Comparison of ENCODE assay signal across 22 cellular contexts in genomic region chr4:73916172-73916925, GRCh38. TPM values are rescaled to one million over a fixed set of nuclear protein-coding genes. Genes with fewer than 3 reads are reported as not detected.
"Had no signal": no experiment of that assay in that cellular context is flagged by ENCODE, and none has a peak within 500 bp of the region (broad histone marks: within the 10 kb centered on the region; RNA-seq: fewer than 3 reads in every experiment).

No MANE protein-coding gene starts in this region.

- H3K27me3 ChIP-seq: brain microvascular endothelial cell, colonic mucosa, spleen, upper lobe of right lung had no signal

- H3K9me3 Mint-ChIP-seq: activated CD4-positive, alpha-beta memory T cell treated with anti-CD3 and anti-CD28 coated beads, Interleukin-2, amount 10 ng/mL, durations not matched to agents 7 days and 5 days; activated naive CD8-positive, alpha-beta T cell treated with anti-CD3 and anti-CD28 coated beads for 36 hours; endodermal cell had no signal

- H3K36me3 Mint-ChIP-seq: activated CD8-positive, alpha-beta memory T cell treated with anti-CD3 and anti-CD28 coated beads, Interleukin-2, amount 10 ng/mL, durations not matched to agents 7 days and 5 days; activated naive CD8-positive, alpha-beta T cell treated with anti-CD3 and anti-CD28 coated beads for 36 hours; naive thymus-derived CD8-positive, alpha-beta T cell had no signal

- H3K27ac Mint-ChIP-seq: activated CD4-positive, alpha-beta memory T cell treated with anti-CD3 and anti-CD28 coated beads, Interleukin-2, amount 10 ng/mL, durations not matched to agents 7 days and 5 days; activated CD8-positive, alpha-beta memory T cell treated with anti-CD3 and anti-CD28 coated beads, Interleukin-2, amount 10 ng/mL, durations not matched to agents 7 days and 5 days; activated naive CD8-positive, alpha-beta T cell treated with anti-CD3 and anti-CD28 coated beads for 36 hours; endodermal cell; naive thymus-derived CD8-positive, alpha-beta T cell had no signal

- DNase-seq: activated CD4-positive, alpha-beta memory T cell treated with anti-CD3 and anti-CD28 coated beads, Interleukin-2, amount 10 ng/mL, durations not matched to agents 7 days and 5 days; activated CD4-positive, alpha-beta T cell treated with anti-CD3 and anti-CD28 coated beads for 48 hours; activated CD4-positive, CD25-positive, alpha-beta regulatory T cell; activated CD8-positive, alpha-beta memory T cell treated with anti-CD3 and anti-CD28 coated beads, Interleukin-2, amount 10 ng/mL, durations not matched to agents 7 days and 5 days; activated naive CD4-positive, alpha-beta T cell; activated naive CD8-positive, alpha-beta T cell treated with anti-CD3 and anti-CD28 coated beads for 36 hours; colonic mucosa; endodermal cell; erythroblast; head of caudate nucleus; left ventricle myocardium superior; mesendoderm; naive thymus-derived CD8-positive, alpha-beta T cell; pancreas; spleen; stimulated activated CD8-positive, alpha-beta memory T cell treated with anti-CD3 and anti-CD28 coated beads, Interleukin-4, amount 100 ng/mL, for 48 hours; stimulated activated naive CD4-positive, alpha-beta T cell; T-helper 9 cell; upper lobe of right lung had no signal

- FAIRE-seq: frontal cortex, pancreas had no signal

- H3K4me1 Mint-ChIP-seq: activated CD4-positive, alpha-beta memory T cell treated with anti-CD3 and anti-CD28 coated beads, Interleukin-2, amount 10 ng/mL, durations not matched to agents 7 days and 5 days; activated CD8-positive, alpha-beta memory T cell treated with anti-CD3 and anti-CD28 coated beads, Interleukin-2, amount 10 ng/mL, durations not matched to agents 7 days and 5 days; activated naive CD8-positive, alpha-beta T cell treated with anti-CD3 and anti-CD28 coated beads for 36 hours; central memory CD8-positive, alpha-beta T cell; endodermal cell; naive thymus-derived CD8-positive, alpha-beta T cell had no signal

- H3K4me1 ChIP-seq: pancreas, spleen, upper lobe of right lung had no signal

- H3K4me3 Mint-ChIP-seq: activated CD4-positive, alpha-beta memory T cell treated with anti-CD3 and anti-CD28 coated beads, Interleukin-2, amount 10 ng/mL, durations not matched to agents 7 days and 5 days; activated CD8-positive, alpha-beta memory T cell treated with anti-CD3 and anti-CD28 coated beads, Interleukin-2, amount 10 ng/mL, durations not matched to agents 7 days and 5 days; activated naive CD8-positive, alpha-beta T cell treated with anti-CD3 and anti-CD28 coated beads for 36 hours; central memory CD8-positive, alpha-beta T cell; endodermal cell; naive thymus-derived CD8-positive, alpha-beta T cell had no signal

- H3K36me3 ChIP-seq: brain microvascular endothelial cell, colonic mucosa, pancreas, spleen, upper lobe of right lung had no signal

- H3K27ac ChIP-seq: colonic mucosa, pancreas, upper lobe of right lung had no signal

- ATAC-seq: activated CD8-positive, alpha-beta memory T cell treated with anti-CD3 and anti-CD28 coated beads, Interleukin-2, amount 10 ng/mL, durations not matched to agents 7 days and 5 days; naive thymus-derived CD8-positive, alpha-beta T cell had no signal

- H3K27me3 Mint-ChIP-seq: activated CD4-positive, alpha-beta memory T cell treated with anti-CD3 and anti-CD28 coated beads, Interleukin-2, amount 10 ng/mL, durations not matched to agents 7 days and 5 days; activated CD8-positive, alpha-beta memory T cell treated with anti-CD3 and anti-CD28 coated beads, Interleukin-2, amount 10 ng/mL, durations not matched to agents 7 days and 5 days; activated naive CD8-positive, alpha-beta T cell treated with anti-CD3 and anti-CD28 coated beads for 36 hours; central memory CD8-positive, alpha-beta T cell; naive thymus-derived CD8-positive, alpha-beta T cell had no signal

- H3K4me3 ChIP-seq: colonic mucosa, pancreas, spleen, upper lobe of right lung had no signal

- H3K9me3 ChIP-seq: colonic mucosa, pancreas, spleen, upper lobe of right lung had no signal

RNA-seq across cellular contexts. Expression of gene CXCL1, which starts 47.2 kb away (rescaled TPM):
- total RNA-seq: activated CD4-positive, alpha-beta memory T cell treated with anti-CD3 and anti-CD28 coated beads, Interleukin-2, amount 10 ng/mL, durations not matched to agents 7 days and 5 days; activated CD8-positive, alpha-beta memory T cell treated with anti-CD3 and anti-CD28 coated beads, Interleukin-2, amount 10 ng/mL, durations not matched to agents 7 days and 5 days; activated naive CD8-positive, alpha-beta T cell treated with anti-CD3 and anti-CD28 coated beads for 36 hours; naive thymus-derived CD8-positive, alpha-beta T cell had no signal
- polyA plus RNA-seq: naive thymus-derived CD8-positive, alpha-beta T cell had no signal
